16 cellular contexts compared by ENCODE assay signal in the genomic region with DNA sequence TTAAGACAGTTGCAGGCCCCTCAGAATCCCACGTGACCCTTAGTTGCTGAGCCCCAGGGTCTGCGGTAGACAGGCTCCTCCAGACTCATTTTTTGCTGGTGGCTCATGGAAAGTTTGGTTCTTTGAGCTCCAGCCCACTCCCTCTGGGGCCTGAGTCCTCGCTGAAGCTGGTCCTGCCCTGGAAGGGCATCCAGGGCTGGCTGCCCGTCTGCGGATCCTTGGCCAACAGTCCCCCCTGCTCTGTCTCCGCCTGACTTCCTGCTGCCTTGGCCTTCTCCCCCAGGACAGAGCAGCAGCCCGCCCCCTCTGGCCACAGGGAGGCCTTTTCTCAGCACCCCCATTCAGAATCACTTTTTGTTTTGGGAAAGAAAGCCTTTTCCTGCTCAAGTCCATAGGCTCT. TPM values are rescaled to one million over a fixed set of nuclear protein-coding genes. Genes with fewer than 3 reads are reported as not detected.
A peak's percentile ranks its signal among the peaks of the same experiment; 100 is the strongest.
DNase-seq lines count a peak whose midpoint lies in the region; ATAC-seq, FAIRE-seq and TF ChIP-seq lines count a peak whose summit lies in the region.
"Had no signal": no experiment of that assay in that cellular context is flagged by ENCODE, and none has a peak within 500 bp of the region (broad histone marks: within the 10 kb centered on the region; RNA-seq: fewer than 3 reads in every experiment).

No MANE protein-coding gene starts in this region.

- H3K27me3 Mint-ChIP-seq in astrocyte (ENCODE audit: low read depth, unreplicated experiment) = peaks cover 23% of the 10 kb centered on the region
- H3K27me3 Mint-ChIP-seq in natural killer cell treated with Interleukin-12 subunit alpha and Interleukin-12 subunit beta and Interleukin-15 and Interleukin-18, amount 100 ng/mL, for 72 hours = peaks cover 0 to 15% of the 10 kb centered on the region in 2 donors

- H2AFZ ChIP-seq in astrocyte (ENCODE audit: low read depth, low read length) = peak overlapping the region; percentile 57

- no peaks in the 10 kb centered on the region for H4K20me1 ChIP-seq in astrocyte (ENCODE audit: insufficient read depth, low read length)

- no peak for TF ChIP-seq EP300 in gastroesophageal sphincter (IDR thresholded peaks at IDR 0.05)

- H3K36me3 Mint-ChIP-seq in astrocyte (ENCODE audit: low read depth, unreplicated experiment) = no peaks in the 10 kb centered on the region
- no peaks in the 10 kb centered on the region for H3K36me3 Mint-ChIP-seq in natural killer cell treated with Interleukin-12 subunit alpha and Interleukin-12 subunit beta and Interleukin-15 and Interleukin-18, amount 100 ng/mL, for 72 hours

- H3K4me3 ChIP-seq in AG10803 (ENCODE audit: low read length) (no peak overlapping the region), astrocyte (ENCODE audit: insufficient read depth, low read depth, low read length) (no peak overlapping the region), gastroesophageal sphincter (no peak overlapping the region)
- H3K4me3 ChIP-seq: breast epithelium, lung, SJCRH30 had no signal

- no peaks in the 10 kb centered on the region for H3K79me2 ChIP-seq in astrocyte (ENCODE audit: insufficient read depth, low read length)

- no peak overlapping the region for H3K27ac Mint-ChIP-seq in astrocyte (ENCODE audit: unreplicated experiment)
- no peak overlapping the region for H3K27ac Mint-ChIP-seq in natural killer cell treated with Interleukin-12 subunit alpha and Interleukin-12 subunit beta and Interleukin-15 and Interleukin-18, amount 100 ng/mL, for 72 hours
- H3K27ac Mint-ChIP-seq: B cell had no signal

- intact Hi-C loops in sciatic nerve (cut with DNase I) = no loop called here

- H3K4me1 Mint-ChIP-seq in astrocyte (ENCODE audit: low read depth, unreplicated experiment) = peaks cover 8% of the 10 kb centered on the region
- H3K4me1 Mint-ChIP-seq in natural killer cell treated with Interleukin-12 subunit alpha and Interleukin-12 subunit beta and Interleukin-15 and Interleukin-18, amount 100 ng/mL, for 72 hours (ENCODE audit: low read depth in 2 of 2) = peaks cover 7 to 11% of the 10 kb centered on the region in 2 donors

- TF ChIP-seq CTCF in AG10803 (conservative IDR thresholded peaks at IDR 0.05; ENCODE audit: low read length) = peak; percentile 45
- TF ChIP-seq CTCF in astrocyte (IDR thresholded peaks at IDR 0.05; ENCODE audit: insufficient read depth, low read depth, low read length) = no peak
- no peak for TF ChIP-seq CTCF in gastroesophageal sphincter (IDR thresholded peaks at IDR 0.05)

- DNase-seq in AG10803 (ENCODE audit: low read depth) = peak; percentile 75
- peak; percentile 49 for DNase-seq in astrocyte (ENCODE audit: low read depth)
- no peak for DNase-seq in sciatic nerve (ENCODE audit: low spot score)
- DNase-seq in natural killer cell treated with Interleukin-12 subunit alpha and Interleukin-12 subunit beta and Interleukin-15 and Interleukin-18, amount 100 ng/mL, for 72 hours (ENCODE audit: low spot score) = no peak
- DNase-seq in stimulated activated CD4-positive, alpha-beta T cell treated with anti-CD3 and anti-CD28 coated beads, Interleukin-12 subunit alpha, Interleukin-12 subunit beta, amount 100 ng/mL, for 4 hours = no peak
- DNase-seq: activated effector memory CD4-positive, alpha-beta T cell treated with anti-CD3 and anti-CD28 coated beads, Interleukin-2, amount 50 U/mL, for 16 hours; DMS153; SJCRH30 had no signal

- H3K9me3 Mint-ChIP-seq in astrocyte (ENCODE audit: unreplicated experiment) = no peaks in the 10 kb centered on the region
- H3K9me3 Mint-ChIP-seq in natural killer cell treated with Interleukin-12 subunit alpha and Interleukin-12 subunit beta and Interleukin-15 and Interleukin-18, amount 100 ng/mL, for 72 hours = no peaks in the 10 kb centered on the region
- H3K9me3 Mint-ChIP-seq: neural crest cell had no signal

- H3K36me3 ChIP-seq in astrocyte (ENCODE audit: insufficient read depth, low read length) = no peaks in the 10 kb centered on the region
- no peaks in the 10 kb centered on the region for H3K36me3 ChIP-seq in gastroesophageal sphincter
- H3K36me3 ChIP-seq: breast epithelium, SJCRH30 had no signal

- H3K27me3 ChIP-seq in astrocyte (ENCODE audit: insufficient read depth, low read length) = no peaks in the 10 kb centered on the region
- peaks cover 4% of the 10 kb centered on the region for H3K27me3 ChIP-seq in gastroesophageal sphincter
- H3K27me3 ChIP-seq: breast epithelium had no signal

- peak overlapping the region; percentile 59 for H3K4me2 ChIP-seq in astrocyte (ENCODE audit: low read length)

- peak overlapping the region; percentile 51 for H3K9ac ChIP-seq in astrocyte (ENCODE audit: low read length)

- H3K4me1 ChIP-seq in astrocyte (ENCODE audit: insufficient read depth, low read length) = peaks cover 22% of the 10 kb centered on the region
- H3K4me1 ChIP-seq in gastroesophageal sphincter = peaks cover 0 to 25% (median 3%) of the 10 kb centered on the region in 3 donors
- H3K4me1 ChIP-seq: breast epithelium, SJCRH30 had no signal

- H3K9me3 ChIP-seq in astrocyte (ENCODE audit: insufficient read depth, low read depth, low read length) (no peaks in the 10 kb centered on the region), gastroesophageal sphincter (no peaks in the 10 kb centered on the region)
- H3K9me3 ChIP-seq: breast epithelium, SJCRH30 had no signal

- H3K27ac ChIP-seq in astrocyte (ENCODE audit: low read depth, low read length) = peak overlapping the region; percentile 71
- H3K27ac ChIP-seq in gastroesophageal sphincter = peak overlapping the region in 2 of 4 donors; percentile 13 to 47
- H3K27ac ChIP-seq: SJCRH30 had no signal

- no peak overlapping the region for H3K4me3 Mint-ChIP-seq in astrocyte (ENCODE audit: unreplicated experiment)
- H3K4me3 Mint-ChIP-seq in natural killer cell treated with Interleukin-12 subunit alpha and Interleukin-12 subunit beta and Interleukin-15 and Interleukin-18, amount 100 ng/mL, for 72 hours = no peak overlapping the region
- H3K4me3 Mint-ChIP-seq: B cell, neural crest cell had no signal

- WGBS in gastroesophageal sphincter (ENCODE audit: low coverage in 1 of 2), 2 donors = 30 to 80% methylated on average over 1 to 2 of the region's 7 CpGs

- no peak for TF ChIP-seq POLR2A in gastroesophageal sphincter (IDR thresholded peaks at IDR 0.05)

- peak; percentile 20 for ATAC-seq in gastroesophageal sphincter
- ATAC-seq in sciatic nerve = peak; percentile 18
- no peak for ATAC-seq in HG02610 (IDR thresholded peaks at IDR 0.05; ENCODE audit: unreplicated experiment)
- no peak for ATAC-seq in activated CD4-positive, CD25-positive, alpha-beta regulatory T cell treated with anti-CD3 and anti-CD28 coated beads, Interleukin-2, amount 50 U/mL, for 24 hours
- no peak for ATAC-seq in natural killer cell treated with Interleukin-12 subunit alpha and Interleukin-12 subunit beta and Interleukin-15 and Interleukin-18, amount 100 ng/mL, for 72 hours

- no peak for FAIRE-seq in astrocyte (lab: Jason Lieb, UNC)
- FAIRE-seq: endometrium had no signal

RNA-seq across cellular contexts. Expression of gene SLC6A7, which starts 24.4 kb away (rescaled TPM):
- total RNA-seq in astrocyte = not detected in 2 replicates
- total RNA-seq in gastroesophageal sphincter = not detected
- total RNA-seq in sciatic nerve = not detected
- total RNA-seq in natural killer cell treated with Interleukin-12 subunit alpha and Interleukin-12 subunit beta and Interleukin-15 and Interleukin-18, amount 100 ng/mL, for 72 hours = not detected
- total RNA-seq: B cell, neural crest cell, SJCRH30 had no signal

RNA-seq across cellular contexts. Expression of gene CDX1, which starts 47.7 kb away (rescaled TPM):
- 0.50 TPM in 1 of 2 replicates, not detected in the other for total RNA-seq in astrocyte
- total RNA-seq in gastroesophageal sphincter = not detected
- not detected for total RNA-seq in sciatic nerve
- not detected for total RNA-seq in natural killer cell treated with Interleukin-12 subunit alpha and Interleukin-12 subunit beta and Interleukin-15 and Interleukin-18, amount 100 ng/mL, for 72 hours
- total RNA-seq: B cell, neural crest cell, SJCRH30 had no signal

RNA-seq across cellular contexts. Expression of gene PDGFRB, which starts 58.6 kb away (rescaled TPM):
- total RNA-seq in astrocyte = 78.8 and 96.6 TPM in 2 replicates
- 100 to 1,000 TPM in 3 of 4 donors, 10 to 100 TPM in 1; 87.5 to 161 (median 113) TPM for total RNA-seq in gastroesophageal sphincter
- 215 TPM for total RNA-seq in sciatic nerve
- total RNA-seq in natural killer cell treated with Interleukin-12 subunit alpha and Interleukin-12 subunit beta and Interleukin-15 and Interleukin-18, amount 100 ng/mL, for 72 hours = 1 to 10 TPM; 4.4 to 9.0 TPM

Comparison
In these comparisons a context has a peak if more than half of its experiments do, and no peak if none do; other contexts are left out.
1. DNase-seq: peak in AG10803 (single experiment) and astrocyte (single experiment); none in sciatic nerve (single experiment), natural killer cell treated with Interleukin-12 subunit alpha and Interleukin-12 subunit beta and Interleukin-15 and Interleukin-18, amount 100 ng/mL, for 72 hours (single experiment) and stimulated activated CD4-positive, alpha-beta T cell treated with anti-CD3 and anti-CD28 coated beads, Interleukin-12 subunit alpha, Interleukin-12 subunit beta, amount 100 ng/mL, for 4 hours (single experiment).
2. ATAC-seq: peak in gastroesophageal sphincter (single experiment) and sciatic nerve (single experiment); none in HG02610 (single experiment), activated CD4-positive, CD25-positive, alpha-beta regulatory T cell treated with anti-CD3 and anti-CD28 coated beads, Interleukin-2, amount 50 U/mL, for 24 hours (0 of 2) and natural killer cell treated with Interleukin-12 subunit alpha and Interleukin-12 subunit beta and Interleukin-15 and Interleukin-18, amount 100 ng/mL, for 72 hours (0 of 2).